ENCODE assay signal across 20 cellular contexts in the genomic region with DNA sequence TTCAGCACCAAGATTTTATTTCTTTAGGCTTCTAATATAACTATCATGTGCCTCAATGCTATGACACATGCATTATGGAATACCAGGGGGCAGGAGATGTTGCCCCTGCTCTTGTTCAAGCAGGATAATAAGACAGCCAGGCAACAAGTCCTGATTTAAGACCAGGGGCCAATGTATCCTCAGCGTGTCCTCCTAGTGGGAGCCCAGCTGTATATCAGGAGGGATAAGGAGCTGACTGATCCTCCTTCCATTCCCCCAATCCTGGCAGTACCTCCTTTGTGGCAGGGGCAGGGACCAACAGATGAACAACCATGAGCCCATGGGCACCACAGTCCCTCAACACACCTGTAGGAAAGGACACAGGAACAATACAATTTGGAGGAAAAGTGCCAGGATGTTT. TPM values are rescaled to one million over a fixed set of nuclear protein-coding genes. Genes with fewer than 3 reads are reported as not detected.
DNase-seq lines count a peak whose midpoint lies in the region; ATAC-seq and TF ChIP-seq lines count a peak whose summit lies in the region.
"Had no signal": no experiment of that assay in that cellular context is flagged by ENCODE, and none has a peak within 500 bp of the region (broad histone marks: within the 10 kb centered on the region; RNA-seq: fewer than 3 reads in every experiment).

No MANE protein-coding gene starts in this region.

- WGBS in aorta, 2 donors, result 88 to 92% methylated on average over 1 of the region's 1 CpG
- 100% methylated on average over 1 of the region's 1 CpG for WGBS in right lobe of liver (ENCODE audit: insufficient coverage, low coverage, low lambda C conversion rate, missing lambda C conversion rate)

- H3K9me3 ChIP-seq in left ventricle myocardium inferior (replicated peaks) (no peaks in the 10 kb centered on the region), aorta (ENCODE audit: control insufficient read depth, low read length) (no peaks in the 10 kb centered on the region), right lobe of liver (no peaks in the 10 kb centered on the region)
- H3K9me3 ChIP-seq: A549, MG63 had no signal

- TF ChIP-seq POLR2A in right lobe of liver (IDR thresholded peaks at IDR 0.05), result no peak

- TF ChIP-seq CTCF in left ventricle myocardium inferior (IDR thresholded peaks at IDR 0.05; ENCODE audit: borderline replicate concordance) (no peak), osteocyte (IDR thresholded peaks at IDR 0.05) (no peak), right lobe of liver (IDR thresholded peaks at IDR 0.05) (no peak)

- ATAC-seq in aorta (ENCODE audit: low FRiP score) (no peak), right lobe of liver (no peak)
- ATAC-seq: activated T-helper 17 cell treated with anti-CD3 and anti-CD28 coated beads, Interleukin-2, amount 50 U/mL, for 72 hours; GM12878 had no signal

- H3K27me3 Mint-ChIP-seq in osteocyte (ENCODE audit: unreplicated experiment), result no peaks in the 10 kb centered on the region

- peaks cover 48% of the 10 kb centered on the region for H3K4me1 Mint-ChIP-seq in osteocyte (ENCODE audit: unreplicated experiment)

- peak overlapping the region; percentile 57 for H3K27ac Mint-ChIP-seq in osteocyte (ENCODE audit: unreplicated experiment)
- H3K27ac Mint-ChIP-seq: activated T-helper 17 cell treated with anti-CD3 and anti-CD28 coated beads, Interleukin-2, amount 50 U/mL, for 72 hours; CD8-positive, alpha-beta memory T cell had no signal

- H3K4me3 ChIP-seq in left ventricle myocardium inferior (no peak overlapping the region), aorta (ENCODE audit: low read length in 2 of 2) (no peak overlapping the region), right lobe of liver (no peak overlapping the region)
- H3K4me3 ChIP-seq: A549, GM12878, HAP-1, MG63 had no signal

- peaks cover 22% of the 10 kb centered on the region for H3K36me3 Mint-ChIP-seq in osteocyte (ENCODE audit: unreplicated experiment)

- H3K27me3 ChIP-seq in left ventricle myocardium inferior (ENCODE audit: low read depth) (no peaks in the 10 kb centered on the region), aorta (ENCODE audit: control insufficient read depth in 1 of 2, insufficient read depth in 2 of 2, low read length in 1 of 2) (no peaks in the 10 kb centered on the region), right lobe of liver (no peaks in the 10 kb centered on the region)
- H3K27me3 ChIP-seq: MG63 had no signal

- no peak for DNase-seq in left ventricle myocardium inferior
- DNase-seq in cardiac septum (ENCODE audit: low spot score), result no peak
- no peak for DNase-seq in osteocyte (ENCODE audit: extremely low spot score, unreplicated experiment)
- no peak for DNase-seq in aorta
- no peak for DNase-seq in NCI-H1092 (lab: John Stamatoyannopoulos, UW)
- no peak for DNase-seq in activated CD4-positive, alpha-beta T cell treated with anti-CD3 and anti-CD28 coated beads for 48 hours
- DNase-seq in right lobe of liver, result no peak
- DNase-seq: activated CD8-positive, alpha-beta memory T cell treated with anti-CD3 and anti-CD28 coated beads for 24 hours; CD8-positive, alpha-beta memory T cell; cortex of kidney; head of caudate nucleus; kidney; MG63; NCI-H2029; NCI-H524 treated with DMSO at 0.1 percent for 48 hours had no signal

- peaks cover 18% of the 10 kb centered on the region for H3K36me3 ChIP-seq in left ventricle myocardium inferior
- H3K36me3 ChIP-seq in aorta (ENCODE audit: control insufficient read depth in 1 of 2, insufficient read depth in 2 of 2, low read length in 1 of 2), result peaks cover 3 to 7% of the 10 kb centered on the region in 2 donors
- no peaks in the 10 kb centered on the region for H3K36me3 ChIP-seq in right lobe of liver
- H3K36me3 ChIP-seq: MG63 had no signal

- H3K4me3 Mint-ChIP-seq in osteocyte (ENCODE audit: unreplicated experiment), result no peak overlapping the region
- H3K4me3 Mint-ChIP-seq: activated T-helper 17 cell treated with anti-CD3 and anti-CD28 coated beads, Interleukin-2, amount 50 U/mL, for 72 hours; CD8-positive, alpha-beta memory T cell had no signal

- H3K9me3 Mint-ChIP-seq in osteocyte (ENCODE audit: unreplicated experiment), result no peaks in the 10 kb centered on the region
- H3K9me3 Mint-ChIP-seq: activated T-helper 17 cell treated with anti-CD3 and anti-CD28 coated beads, Interleukin-2, amount 50 U/mL, for 72 hours; CD8-positive, alpha-beta memory T cell had no signal

- intact Hi-C loops in left ventricle myocardium inferior (cut with micrococcal nuclease) (no loop called here), cardiac septum (cut with DNase I) (no loop called here), aorta (cut with DNase I) (no loop called here), right lobe of liver (cut with DNase I) (no loop called here)

- H3K27ac ChIP-seq in left ventricle myocardium inferior (replicated peaks) (peak overlapping the region; percentile 75), cingulate gyrus (ENCODE audit: low read depth, low read length) (peak overlapping the region; percentile 41), aorta (ENCODE audit: low read depth in 1 of 2, low read length in 2 of 2) (peak overlapping the region; percentile 29 to 37), right lobe of liver (no peak overlapping the region)
- H3K27ac ChIP-seq: A549 had no signal

- peaks cover 68% of the 10 kb centered on the region for H3K4me1 ChIP-seq in left ventricle myocardium inferior
- peaks cover 4 to 8% of the 10 kb centered on the region in 2 donors for H3K4me1 ChIP-seq in aorta (ENCODE audit: control insufficient read depth in 1 of 2, insufficient read depth in 2 of 2, low read length in 2 of 2)
- peaks cover 0 to 28% (median 0%) of the 10 kb centered on the region in 4 donors for H3K4me1 ChIP-seq in right lobe of liver
- H3K4me1 ChIP-seq: A549 had no signal

RNA-seq across cellular contexts. Expression of a gene that starts 29.3 kb away (rescaled TPM):
- 146 TPM for total RNA-seq in left ventricle myocardium inferior
- 184 TPM for total RNA-seq in cardiac septum
- 71.4 and 78.5 TPM in 2 replicates for total RNA-seq in osteocyte
- total RNA-seq in aorta, result 100 to 1,000 TPM; 119 to 310 TPM
- polyA plus RNA-seq in aorta, result 10 to 100 TPM; 47.3 to 74.6 TPM
- total RNA-seq in right lobe of liver, result 10 to 100 TPM in 3 of 6 experiments, 1 to 10 TPM in 3; 3.2 to 30.3 (median 13.7) TPM

RNA-seq across cellular contexts. Expression of a gene that starts 57.8 kb away (rescaled TPM):
- total RNA-seq in left ventricle myocardium inferior (49.9 TPM), cardiac septum (60.7 TPM), osteocyte (101 and 108 TPM in 2 replicates), aorta (10 to 100 TPM; 37.4 to 49.9 TPM), right lobe of liver (10 to 100 TPM; 38.8 to 83.5 (median 61.1) TPM)
- 10 to 100 TPM; 39.1 to 57.1 TPM for polyA plus RNA-seq in aorta

Comparison
In these comparisons a context has a peak if more than half of its experiments do, and no peak if none do; other contexts are left out.
1. H3K27ac ChIP-seq: peak in left ventricle myocardium inferior (single experiment), cingulate gyrus (single experiment) and aorta (2 of 2); none in right lobe of liver (0 of 3).